In the genomic region with DNA sequence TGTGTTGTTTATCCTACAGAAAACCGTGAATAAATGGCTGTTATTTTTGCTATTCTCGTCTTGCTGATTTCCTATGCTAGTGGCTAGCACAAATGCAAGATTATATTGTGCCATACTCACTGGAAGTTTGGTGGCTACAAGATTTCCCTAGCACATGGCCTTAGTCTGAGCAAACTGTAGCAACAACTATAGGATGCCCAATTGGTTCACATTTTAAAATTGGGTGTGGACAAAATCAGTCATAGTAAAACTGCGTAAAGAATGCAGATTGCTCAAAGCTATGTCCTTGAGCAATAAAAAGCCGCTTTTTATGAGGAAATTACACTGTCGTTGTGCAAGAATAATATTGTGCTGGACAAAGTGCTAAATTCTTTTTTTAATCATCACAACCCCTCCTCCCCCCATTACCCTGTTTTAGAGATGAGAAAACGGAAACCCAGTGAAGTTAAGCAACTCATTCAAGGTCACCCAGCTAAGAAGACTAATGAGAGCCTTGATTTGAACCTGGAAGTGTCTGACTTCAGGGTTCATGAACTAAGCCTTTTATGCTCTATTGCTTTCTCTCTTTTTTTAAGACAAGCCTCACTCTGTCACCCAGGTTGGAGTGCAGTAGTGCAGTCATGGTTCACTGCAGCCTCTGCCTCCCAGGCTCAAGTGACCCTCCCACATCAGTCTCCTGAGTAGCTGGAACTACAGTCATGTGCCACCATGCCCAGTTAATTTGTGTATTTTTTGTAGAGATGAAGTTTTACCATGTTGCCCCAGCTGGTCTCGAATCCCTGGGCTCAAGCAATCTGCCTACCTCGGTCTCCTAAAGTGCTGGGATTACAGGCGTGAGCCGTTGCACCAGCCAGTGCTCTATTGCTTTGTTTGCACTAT, we compare ENCODE assay signal across 1 cellular context.
TF ChIP-seq lines count a peak whose summit lies in the region.

No MANE protein-coding gene starts in this region.

TF ChIP-seq in GM12878, 131 proteins besides CTCF, POLR2A, EP300 and RAD21 (continued from another document):
- TF ChIP-seq, protein P1, sequence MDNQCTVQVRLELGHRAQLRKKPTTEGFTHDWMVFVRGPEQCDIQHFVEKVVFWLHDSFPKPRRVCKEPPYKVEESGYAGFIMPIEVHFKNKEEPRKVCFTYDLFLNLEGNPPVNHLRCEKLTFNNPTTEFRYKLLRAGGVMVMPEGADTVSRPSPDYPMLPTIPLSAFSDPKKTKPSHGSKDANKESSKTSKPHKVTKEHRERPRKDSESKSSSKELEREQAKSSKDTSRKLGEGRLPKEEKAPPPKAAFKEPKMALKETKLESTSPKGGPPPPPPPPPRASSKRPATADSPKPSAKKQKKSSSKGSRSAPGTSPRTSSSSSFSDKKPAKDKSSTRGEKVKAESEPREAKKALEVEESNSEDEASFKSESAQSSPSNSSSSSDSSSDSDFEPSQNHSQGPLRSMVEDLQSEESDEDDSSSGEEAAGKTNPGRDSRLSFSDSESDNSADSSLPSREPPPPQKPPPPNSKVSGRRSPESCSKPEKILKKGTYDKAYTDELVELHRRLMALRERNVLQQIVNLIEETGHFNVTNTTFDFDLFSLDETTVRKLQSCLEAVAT (IDR thresholded peaks at IDR 0.05): no peak
- no peak for TF ChIP-seq ATF7 (IDR thresholded peaks at IDR 0.05; ENCODE audit: low read depth)
- no peak for TF ChIP-seq CHD4 (IDR thresholded peaks at IDR 0.05)
- TF ChIP-seq ZNF207 (IDR thresholded peaks at IDR 0.05; ENCODE audit: borderline replicate concordance): no peak
- TF ChIP-seq CBFB (IDR thresholded peaks at IDR 0.05; ENCODE audit: low read depth): no peak
- TF ChIP-seq DPF2 (IDR thresholded peaks at IDR 0.05): no peak
- TF ChIP-seq IKZF1 (conservative IDR thresholded peaks at IDR 0.05): no peak
- no peak for TF ChIP-seq ETV6 (conservative IDR thresholded peaks at IDR 0.05 in 1 of 2, IDR thresholded peaks at IDR 0.05 in 1 of 2; ENCODE audit: borderline replicate concordance in 1 of 2, low read depth in 1 of 2)
- TF ChIP-seq PAX5 (IDR thresholded peaks at IDR 0.05; ENCODE audit: borderline replicate concordance, low read depth, low read length): peak; percentile 88; the same call in 1 of the 2 replicates
- TF ChIP-seq MEF2B (IDR thresholded peaks at IDR 0.05; ENCODE audit: partially characterized antibody, poor library complexity, severe bottlenecking): peak; percentile 13
- no peak for TF ChIP-seq BACH1 (IDR thresholded peaks at IDR 0.05; ENCODE audit: borderline replicate concordance)
- TF ChIP-seq ESRRA (IDR thresholded peaks at IDR 0.05; ENCODE audit: low read length): no peak
- TF ChIP-seq ZNF384 (IDR thresholded peaks at IDR 0.05; ENCODE audit: borderline replicate concordance, low read depth, low read length): no peak
- no peak for TF ChIP-seq NFXL1 (IDR thresholded peaks at IDR 0.05; ENCODE audit: borderline replicate concordance)
- TF ChIP-seq WRNIP1 (IDR thresholded peaks at IDR 0.05; ENCODE audit: borderline replicate concordance, low read depth, low read length): no peak
- TF ChIP-seq, protein P2, sequence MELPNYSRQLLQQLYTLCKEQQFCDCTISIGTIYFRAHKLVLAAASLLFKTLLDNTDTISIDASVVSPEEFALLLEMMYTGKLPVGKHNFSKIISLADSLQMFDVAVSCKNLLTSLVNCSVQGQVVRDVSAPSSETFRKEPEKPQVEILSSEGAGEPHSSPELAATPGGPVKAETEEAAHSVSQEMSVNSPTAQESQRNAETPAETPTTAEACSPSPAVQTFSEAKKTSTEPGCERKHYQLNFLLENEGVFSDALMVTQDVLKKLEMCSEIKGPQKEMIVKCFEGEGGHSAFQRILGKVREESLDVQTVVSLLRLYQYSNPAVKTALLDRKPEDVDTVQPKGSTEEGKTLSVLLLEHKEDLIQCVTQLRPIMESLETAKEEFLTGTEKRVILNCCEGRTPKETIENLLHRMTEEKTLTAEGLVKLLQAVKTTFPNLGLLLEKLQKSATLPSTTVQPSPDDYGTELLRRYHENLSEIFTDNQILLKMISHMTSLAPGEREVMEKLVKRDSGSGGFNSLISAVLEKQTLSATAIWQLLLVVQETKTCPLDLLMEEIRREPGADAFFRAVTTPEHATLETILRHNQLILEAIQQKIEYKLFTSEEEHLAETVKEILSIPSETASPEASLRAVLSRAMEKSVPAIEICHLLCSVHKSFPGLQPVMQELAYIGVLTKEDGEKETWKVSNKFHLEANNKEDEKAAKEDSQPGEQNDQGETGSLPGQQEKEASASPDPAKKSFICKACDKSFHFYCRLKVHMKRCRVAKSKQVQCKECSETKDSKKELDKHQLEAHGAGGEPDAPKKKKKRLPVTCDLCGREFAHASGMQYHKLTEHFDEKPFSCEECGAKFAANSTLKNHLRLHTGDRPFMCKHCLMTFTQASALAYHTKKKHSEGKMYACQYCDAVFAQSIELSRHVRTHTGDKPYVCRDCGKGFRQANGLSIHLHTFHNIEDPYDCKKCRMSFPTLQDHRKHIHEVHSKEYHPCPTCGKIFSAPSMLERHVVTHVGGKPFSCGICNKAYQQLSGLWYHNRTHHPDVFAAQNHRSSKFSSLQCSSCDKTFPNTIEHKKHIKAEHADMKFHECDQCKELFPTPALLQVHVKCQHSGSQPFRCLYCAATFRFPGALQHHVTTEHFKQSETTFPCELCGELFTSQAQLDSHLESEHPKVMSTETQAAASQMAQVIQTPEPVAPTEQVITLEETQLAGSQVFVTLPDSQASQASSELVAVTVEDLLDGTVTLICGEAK (IDR thresholded peaks at IDR 0.05; ENCODE audit: borderline replicate concordance): no peak
- TF ChIP-seq RAD51 (IDR thresholded peaks at IDR 0.05): no peak
- no peak for TF ChIP-seq SMC3 (IDR thresholded peaks at IDR 0.05; ENCODE audit: borderline replicate concordance, low read length)
- TF ChIP-seq, protein P3, sequence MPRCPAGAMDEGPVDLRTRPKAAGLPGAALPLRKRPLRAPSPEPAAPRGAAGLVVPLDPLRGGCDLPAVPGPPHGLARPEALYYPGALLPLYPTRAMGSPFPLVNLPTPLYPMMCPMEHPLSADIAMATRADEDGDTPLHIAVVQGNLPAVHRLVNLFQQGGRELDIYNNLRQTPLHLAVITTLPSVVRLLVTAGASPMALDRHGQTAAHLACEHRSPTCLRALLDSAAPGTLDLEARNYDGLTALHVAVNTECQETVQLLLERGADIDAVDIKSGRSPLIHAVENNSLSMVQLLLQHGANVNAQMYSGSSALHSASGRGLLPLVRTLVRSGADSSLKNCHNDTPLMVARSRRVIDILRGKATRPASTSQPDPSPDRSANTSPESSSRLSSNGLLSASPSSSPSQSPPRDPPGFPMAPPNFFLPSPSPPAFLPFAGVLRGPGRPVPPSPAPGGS (IDR thresholded peaks at IDR 0.05; ENCODE audit: borderline replicate concordance, insufficient read depth, low read depth, low read length, poor library complexity, severe bottlenecking): peak; percentile 24
- no peak for TF ChIP-seq SMAD1 (IDR thresholded peaks at IDR 0.05; ENCODE audit: low read depth, partially characterized antibody)
- no peak for TF ChIP-seq HDGF (IDR thresholded peaks at IDR 0.05)
- TF ChIP-seq CEBPB (IDR thresholded peaks at IDR 0.05; ENCODE audit: borderline replicate concordance in 1 of 2, low read depth in 2 of 2, low read length in 2 of 2): no peak
- no peak for TF ChIP-seq JUNB (IDR thresholded peaks at IDR 0.05)
- no peak for TF ChIP-seq SREBF2 (IDR thresholded peaks at IDR 0.05; ENCODE audit: low read length)
- TF ChIP-seq MEF2A (IDR thresholded peaks at IDR 0.05; ENCODE audit: insufficient read depth, low read depth, low read length): no peak
- TF ChIP-seq RELA (IDR thresholded peaks at IDR 0.05; ENCODE audit: borderline replicate concordance, partially characterized antibody): no peak
- no peak for TF ChIP-seq EED (IDR thresholded peaks at IDR 0.05; ENCODE audit: low read depth)
- TF ChIP-seq, protein P4, sequence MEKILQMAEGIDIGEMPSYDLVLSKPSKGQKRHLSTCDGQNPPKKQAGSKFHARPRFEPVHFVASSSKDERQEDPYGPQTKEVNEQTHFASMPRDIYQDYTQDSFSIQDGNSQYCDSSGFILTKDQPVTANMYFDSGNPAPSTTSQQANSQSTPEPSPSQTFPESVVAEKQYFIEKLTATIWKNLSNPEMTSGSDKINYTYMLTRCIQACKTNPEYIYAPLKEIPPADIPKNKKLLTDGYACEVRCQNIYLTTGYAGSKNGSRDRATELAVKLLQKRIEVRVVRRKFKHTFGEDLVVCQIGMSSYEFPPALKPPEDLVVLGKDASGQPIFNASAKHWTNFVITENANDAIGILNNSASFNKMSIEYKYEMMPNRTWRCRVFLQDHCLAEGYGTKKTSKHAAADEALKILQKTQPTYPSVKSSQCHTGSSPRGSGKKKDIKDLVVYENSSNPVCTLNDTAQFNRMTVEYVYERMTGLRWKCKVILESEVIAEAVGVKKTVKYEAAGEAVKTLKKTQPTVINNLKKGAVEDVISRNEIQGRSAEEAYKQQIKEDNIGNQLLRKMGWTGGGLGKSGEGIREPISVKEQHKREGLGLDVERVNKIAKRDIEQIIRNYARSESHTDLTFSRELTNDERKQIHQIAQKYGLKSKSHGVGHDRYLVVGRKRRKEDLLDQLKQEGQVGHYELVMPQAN (conservative IDR thresholded peaks at IDR 0.05): no peak
- TF ChIP-seq HDAC2 (IDR thresholded peaks at IDR 0.05): no peak
- peak; percentile 11; the same call in 1 of the 2 replicates for TF ChIP-seq CREM (IDR thresholded peaks at IDR 0.05; ENCODE audit: low read depth)
- no peak for TF ChIP-seq STAT1 (conservative IDR thresholded peaks at IDR 0.05)
- no peak; the same call in 1 of the 2 replicates for TF ChIP-seq NR2F1 (conservative IDR thresholded peaks at IDR 0.05)
- no peak for TF ChIP-seq ZNF217 (IDR thresholded peaks at IDR 0.05)
- TF ChIP-seq NFIC (IDR thresholded peaks at IDR 0.05; ENCODE audit: low read depth, low read length): 0 out of 2 replicates have a peak, but pooled peaks have one; percentile 24
- TF ChIP-seq HCFC1 (IDR thresholded peaks at IDR 0.05; ENCODE audit: low read length): no peak
- no peak for TF ChIP-seq STAT3 (IDR thresholded peaks at IDR 0.05; ENCODE audit: low read depth, low read length)
